23 cellular contexts compared by ENCODE assay signal in the genomic region with DNA sequence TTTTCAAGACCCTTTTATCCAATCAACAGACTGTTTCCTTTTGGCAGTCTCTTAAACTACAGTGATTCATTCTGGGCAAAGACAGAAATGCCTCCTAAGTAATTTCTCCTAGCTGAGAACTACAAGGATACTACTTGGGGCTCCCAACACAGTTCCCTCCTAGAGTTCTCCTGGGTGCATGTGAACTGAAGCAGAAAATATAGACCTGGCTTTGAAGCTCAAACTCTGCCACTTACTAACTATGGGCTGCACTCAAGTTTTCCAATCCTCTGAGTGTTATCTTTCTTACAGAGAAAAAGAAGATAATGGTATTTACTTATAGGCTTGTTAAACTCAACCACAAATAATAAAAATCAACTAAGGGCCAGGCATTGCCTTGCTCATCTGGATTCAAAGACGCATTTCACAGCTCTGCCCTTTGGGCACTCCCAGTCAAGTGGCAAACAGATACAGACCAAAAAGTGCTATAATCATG.
DNase-seq lines count a peak whose midpoint lies in the region; ATAC-seq and TF ChIP-seq lines count a peak whose summit lies in the region.
"Had no signal": no experiment of that assay in that cellular context is flagged by ENCODE, and none has a peak within 500 bp of the region (broad histone marks: within the 10 kb centered on the region; RNA-seq: fewer than 3 reads in every experiment).

No MANE protein-coding gene starts in this region.

- no peaks in the 10 kb centered on the region for H3K9me3 Mint-ChIP-seq in MCF 10A (ENCODE audit: unreplicated experiment)
- H3K9me3 Mint-ChIP-seq in CD4-positive, alpha-beta T cell, result no peaks in the 10 kb centered on the region
- H3K9me3 Mint-ChIP-seq: activated naive CD4-positive, alpha-beta T cell treated with anti-CD3 and anti-CD28 coated beads, Interleukin-2, amount 50 U/mL, for 24 hours; GM23338; nephron had no signal

- peaks cover 10% of the 10 kb centered on the region for H3K4me1 Mint-ChIP-seq in MCF 10A (ENCODE audit: insufficient read depth, unreplicated experiment)
- no peaks in the 10 kb centered on the region for H3K4me1 Mint-ChIP-seq in CD4-positive, alpha-beta T cell (ENCODE audit: low read depth)
- H3K4me1 Mint-ChIP-seq: activated naive CD4-positive, alpha-beta T cell treated with anti-CD3 and anti-CD28 coated beads, Interleukin-2, amount 50 U/mL, for 24 hours; GM23338; IgD-negative memory B cell had no signal

- POLR2A ChIA-PET in MCF 10A (lab: Yijun Ruan, JAX), result interaction anchor here (0.5 to 1.9 kb wide), 6 partner anchors 9 to 441 kb away, joined by 3 to 9 read pairs (median 4); no protein-coding TSS in a partner anchor
- POLR2A ChIA-PET in CD4-positive, alpha-beta T cell (lab: Charles Lee), result no interaction called here

- no peaks in the 10 kb centered on the region for H3K36me3 ChIP-seq in mammary epithelial cell (ENCODE audit: insufficient read depth, low read length)
- H3K36me3 ChIP-seq in adipocyte (ENCODE audit: control insufficient read depth, insufficient read depth, low read length, severe bottlenecking), result no peaks in the 10 kb centered on the region
- peaks cover 0 to 2% of the 10 kb centered on the region in 2 donors for H3K36me3 ChIP-seq in aorta (ENCODE audit: control insufficient read depth in 1 of 2, insufficient read depth in 2 of 2, low read length in 1 of 2)
- H3K36me3 ChIP-seq: prostate gland had no signal

- H3K36me3 Mint-ChIP-seq in MCF 10A (ENCODE audit: insufficient read depth, unreplicated experiment), result no peaks in the 10 kb centered on the region
- no peaks in the 10 kb centered on the region for H3K36me3 Mint-ChIP-seq in CD4-positive, alpha-beta T cell (ENCODE audit: low read depth)

- H3K79me2 ChIP-seq in mammary epithelial cell (ENCODE audit: insufficient read depth, low read length), result no peaks in the 10 kb centered on the region

- H3K27ac Mint-ChIP-seq in MCF 10A (ENCODE audit: low read depth, unreplicated experiment), result no peak overlapping the region
- H3K27ac Mint-ChIP-seq in CD4-positive, alpha-beta T cell, result no peak overlapping the region
- H3K27ac Mint-ChIP-seq: activated naive CD4-positive, alpha-beta T cell treated with anti-CD3 and anti-CD28 coated beads, Interleukin-2, amount 50 U/mL, for 24 hours; GM23338; IgD-negative memory B cell; nephron had no signal

- H3K9ac ChIP-seq in mammary epithelial cell (ENCODE audit: insufficient read depth, low read length) (no peak overlapping the region), adipocyte (ENCODE audit: low read length) (no peak overlapping the region)

- intact Hi-C loops in mammary epithelial cell (cut with micrococcal nuclease) (loop anchor here (5.0 to 10.0 kb wide), 2 partner anchors 60 to 442 kb away; a partner anchor contains a TSS), MCF 10A (cut with micrococcal nuclease) (no loop called here), aorta (cut with DNase I) (loop anchor here in 1 of 2 donors (10.0 kb wide), 1 partner anchor 152 kb away; no protein-coding TSS in a partner anchor)
- intact Hi-C loops in CD4-positive, alpha-beta T cell (cut with DNase I, micrococcal nuclease), result no loop called here

- H3K27me3 ChIP-seq in mammary epithelial cell (ENCODE audit: insufficient read depth, low read length) (no peaks in the 10 kb centered on the region), adipocyte (replicated peaks; ENCODE audit: control insufficient read depth, insufficient read depth, low read length) (no peaks in the 10 kb centered on the region), aorta (ENCODE audit: control insufficient read depth in 1 of 2, insufficient read depth in 2 of 2, low read length in 1 of 2) (no peaks in the 10 kb centered on the region)
- H3K27me3 ChIP-seq in CD4-positive, alpha-beta T cell (ENCODE audit: control insufficient read depth, insufficient read depth, low read length), result no peaks in the 10 kb centered on the region

- peaks cover 10% of the 10 kb centered on the region for H3K4me1 ChIP-seq in mammary epithelial cell (ENCODE audit: insufficient read depth, low read length)
- H3K4me1 ChIP-seq in adipocyte (ENCODE audit: control insufficient read depth, insufficient read depth, low read length), result peaks cover 40% of the 10 kb centered on the region
- no peaks in the 10 kb centered on the region for H3K4me1 ChIP-seq in aorta (ENCODE audit: control insufficient read depth in 1 of 2, insufficient read depth in 2 of 2, low read length in 2 of 2)
- H3K4me1 ChIP-seq: prostate gland had no signal

- H3K9me3 ChIP-seq in mammary epithelial cell (replicated peaks; ENCODE audit: insufficient read depth, low read length) (no peaks in the 10 kb centered on the region), adipocyte (ENCODE audit: control insufficient read depth, low read length) (peaks cover 7% of the 10 kb centered on the region), aorta (ENCODE audit: control insufficient read depth, low read length) (peaks cover 3% of the 10 kb centered on the region)
- H3K9me3 ChIP-seq in CD4-positive, alpha-beta T cell (ENCODE audit: control insufficient read depth, low read length), result no peaks in the 10 kb centered on the region
- H3K9me3 ChIP-seq: prostate gland had no signal

- ATAC-seq in CD4-positive, alpha-beta T cell (ENCODE audit: poor library complexity), result no peak
- no peak for ATAC-seq in stimulated activated naive CD8-positive, alpha-beta T cell treated with anti-CD3 and anti-CD28 coated beads, Interleukin-15, Interleukin-2, amounts not matched to agents 100 U/mL and 50 U/mL, for 24 hours
- ATAC-seq in aorta (ENCODE audit: low FRiP score), result no peak
- ATAC-seq: esophagus mucosa, GM23338 had no signal

- H3K4me2 ChIP-seq in mammary epithelial cell (ENCODE audit: insufficient read depth, low read depth, low read length), result no peak overlapping the region
- H3K4me2 ChIP-seq: GM23338 had no signal

- H4K20me1 ChIP-seq in mammary epithelial cell (ENCODE audit: insufficient read depth, low read length), result no peaks in the 10 kb centered on the region

- no TSS peak for BruUV-seq in mammary epithelial cell (replicated peaks; lab: Mats Ljungman, UMichigan)
- BruUV-seq in MCF 10A (replicated peaks; lab: Mats Ljungman, UMichigan), result no TSS peak

- TF ChIP-seq CTCF in mammary epithelial cell (conservative IDR thresholded peaks at IDR 0.05 in 1 of 2, IDR thresholded peaks at IDR 0.05 in 1 of 2; ENCODE audit: extremely low read depth in 1 of 2, insufficient read depth in 1 of 2, low read depth in 1 of 2, low read length in 2 of 2) (no peak), MCF 10A (IDR thresholded peaks at IDR 0.05; ENCODE audit: unreplicated experiment) (no peak), fibroblast of pulmonary artery (IDR thresholded peaks at IDR 0.05; ENCODE audit: low read length, missing control alignments) (no peak)
- TF ChIP-seq CTCF in CD4-positive, alpha-beta T cell (IDR thresholded peaks at IDR 0.05), result no peak

- no peak overlapping the region for H3K4me3 Mint-ChIP-seq in MCF 10A (ENCODE audit: unreplicated experiment)
- H3K4me3 Mint-ChIP-seq in CD4-positive, alpha-beta T cell, result no peak overlapping the region
- H3K4me3 Mint-ChIP-seq: activated naive CD4-positive, alpha-beta T cell treated with anti-CD3 and anti-CD28 coated beads, Interleukin-2, amount 50 U/mL, for 24 hours; GM23338; IgD-negative memory B cell; nephron had no signal

- no peak overlapping the region for H3K4me3 ChIP-seq in mammary epithelial cell (replicated peaks in 1 of 3; ENCODE audit: insufficient read depth in 1 of 3, low read depth in 2 of 3, low read length in 3 of 3)
- H3K4me3 ChIP-seq in adipocyte (ENCODE audit: low read length), result no peak overlapping the region
- no peak overlapping the region for H3K4me3 ChIP-seq in fibroblast of pulmonary artery (replicated peaks; ENCODE audit: low read depth, low read length)
- no peak overlapping the region for H3K4me3 ChIP-seq in aorta (ENCODE audit: low read length in 2 of 2)
- H3K4me3 ChIP-seq: GM23338, prostate gland had no signal

- H3K27me3 Mint-ChIP-seq in MCF 10A (ENCODE audit: insufficient read depth, unreplicated experiment), result no peaks in the 10 kb centered on the region
- no peaks in the 10 kb centered on the region for H3K27me3 Mint-ChIP-seq in CD4-positive, alpha-beta T cell
- H3K27me3 Mint-ChIP-seq: activated naive CD4-positive, alpha-beta T cell treated with anti-CD3 and anti-CD28 coated beads, Interleukin-2, amount 50 U/mL, for 24 hours; IgD-negative memory B cell had no signal

- DNase-seq in mammary epithelial cell (peak; percentile 17), MCF 10A (ENCODE audit: unreplicated experiment) (no peak), adipocyte (ENCODE audit: low read depth) (peak; percentile 42), fibroblast of pulmonary artery (ENCODE audit: low read depth) (peak; percentile 51), NCI-H2081 treated with DMSO at 0.1 percent for 48 hours (lab: John Stamatoyannopoulos, UW) (no peak), aorta (no peak)
- no peak for DNase-seq in CD4-positive, alpha-beta T cell
- no peak for DNase-seq in stimulated activated naive CD8-positive, alpha-beta T cell treated with anti-CD3 and anti-CD28 coated beads, Interleukin-15, Interleukin-2, amounts not matched to agents 100 U/mL and 50 U/mL, for 24 hours
- DNase-seq: 8988T; activated CD4-positive, alpha-beta T cell treated with anti-CD3 and anti-CD28 coated beads, Interleukin-2, amount 50 U/mL, for 4 hours; hippocampal formation; MV-4-11; NCI-H187 treated with DMSO at 0.1 percent for 48 hours; NCI-H446 treated with DMSO at 0.1 percent for 48 hours; Right ventricle myocardium superior; stimulated activated CD4-positive, alpha-beta T cell treated with anti-CD3 and anti-CD28 coated beads, Interleukin-12 subunit alpha, Interleukin-12 subunit beta, amount 100 ng/mL, for 4 hours; T-helper 1 cell had no signal

- in situ Hi-C loops in mammary epithelial cell (cut with MboI; ENCODE audit: low sequenced_read_pairs in 2 of 2), result no loop called here

- CTCF ChIA-PET in mammary epithelial cell (lab: Charles Lee; ENCODE audit: low non-redundant PET), result no interaction called here
- CTCF ChIA-PET in MCF 10A (lab: Yijun Ruan, JAX), result interaction anchor here (0.6 to 1.0 kb wide), 3 partner anchors 8 to 116 kb away, joined by 3 to 4 read pairs (median 3); no protein-coding TSS in a partner anchor
- CTCF ChIA-PET in CD4-positive, alpha-beta T cell (lab: Charles Lee), result no interaction called here

- H2AFZ ChIP-seq in mammary epithelial cell (ENCODE audit: low read depth, low read length), result no peak overlapping the region
- H2AFZ ChIP-seq: GM23338 had no signal

- H3K27ac ChIP-seq in mammary epithelial cell (ENCODE audit: insufficient read depth, low read depth, low read length) (no peak overlapping the region), aorta (ENCODE audit: low read depth in 1 of 2, low read length in 2 of 2) (no peak overlapping the region)
- H3K27ac ChIP-seq in CD4-positive, alpha-beta T cell (ENCODE audit: low read depth, low read length), result no peak overlapping the region
- H3K27ac ChIP-seq: prostate gland had no signal

- whole genome bisulfite sequencing in mammary epithelial cell (ENCODE audit: low coverage, missing lambda C conversion rate), result 91% methylated on average over 1 of the region's 1 CpG
- WGBS in aorta, 2 donors, result 78 to 83% methylated on average over 1 of the region's 1 CpG

- dilution Hi-C loops in mammary epithelial cell (cut with HindIII; ENCODE audit: low sequenced_read_pairs), result no loop called here

Comparison
In these comparisons a context has a peak if more than half of its experiments do, and no peak if none do; other contexts are left out.
1. DNase-seq: peak in mammary epithelial cell (single experiment), adipocyte (single experiment) and fibroblast of pulmonary artery (single experiment); none in MCF 10A (single experiment), CD4-positive, alpha-beta T cell (0 of 10), NCI-H2081 treated with DMSO at 0.1 percent for 48 hours (single experiment), stimulated activated naive CD8-positive, alpha-beta T cell treated with anti-CD3 and anti-CD28 coated beads, Interleukin-15, Interleukin-2, amounts not matched to agents 100 U/mL and 50 U/mL, for 24 hours (single experiment) and aorta (0 of 2).